9 cellular contexts compared by ENCODE assay signal in the genomic region with DNA sequence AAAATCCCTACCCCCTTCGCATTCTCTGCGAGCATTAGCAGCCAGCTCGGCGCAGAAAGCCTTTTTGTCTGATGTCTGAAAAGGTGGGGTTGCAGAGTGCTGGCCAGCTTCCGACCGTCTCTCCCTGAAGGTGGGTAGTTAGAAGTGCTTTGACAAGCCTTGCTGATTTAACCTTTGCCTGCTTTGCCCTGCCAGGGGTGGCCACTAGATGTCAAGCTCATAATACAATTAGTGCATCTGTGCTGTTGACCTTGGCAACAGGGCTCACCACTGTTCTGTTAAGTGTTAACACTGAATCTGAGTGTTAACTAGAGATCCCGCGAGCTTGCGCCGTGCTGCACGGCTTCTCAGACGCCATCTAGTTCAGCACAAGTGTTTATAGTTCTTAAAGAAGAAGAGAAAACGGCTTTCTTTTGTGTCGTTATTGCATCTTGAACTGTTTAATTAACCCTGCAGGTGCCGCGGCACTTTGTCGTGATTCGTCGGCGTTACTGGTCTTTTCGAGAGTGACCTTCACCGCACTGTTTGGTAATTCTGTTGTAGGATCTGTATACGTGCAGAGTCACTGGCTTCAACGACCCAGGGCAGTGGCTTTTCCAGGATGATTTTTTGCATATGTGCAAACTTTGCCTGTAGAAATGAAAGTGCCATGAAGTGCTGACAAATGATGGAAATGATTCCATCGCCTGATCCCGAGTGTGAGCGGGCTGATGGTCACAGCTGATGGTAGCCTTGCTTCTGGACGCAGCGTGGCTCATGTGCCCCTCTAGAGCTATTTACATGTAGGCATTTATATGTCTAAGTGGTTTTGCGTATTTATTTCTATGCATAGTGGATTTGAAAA. TPM values are rescaled to one million over a fixed set of nuclear protein-coding genes. Genes with fewer than 3 reads are reported as not detected.
DNase-seq lines count a peak whose midpoint lies in the region; ATAC-seq and TF ChIP-seq lines count a peak whose summit lies in the region.
"Had no signal": no experiment of that assay in that cellular context is flagged by ENCODE, and none has a peak within 500 bp of the region (broad histone marks: within the 10 kb centered on the region; RNA-seq: fewer than 3 reads in every experiment).

No MANE protein-coding gene starts in this region.

- 43% methylated on average over 28 of the region's 30 CpGs for WGBS in mammary epithelial cell (ENCODE audit: low coverage, missing lambda C conversion rate)
- 25 to 28% methylated on average over 19 to 25 of the region's 30 CpGs for WGBS in mesodermal cell (ENCODE audit: insufficient coverage in 2 of 2), 2 experiments

- H3K79me2 ChIP-seq in DND-41 (ENCODE audit: insufficient read depth, low read length) (no peaks in the 10 kb centered on the region), mammary epithelial cell (ENCODE audit: insufficient read depth, low read length) (no peaks in the 10 kb centered on the region)

- H4K20me1 ChIP-seq in DND-41 (ENCODE audit: insufficient read depth, low read length) (no peaks in the 10 kb centered on the region), mammary epithelial cell (ENCODE audit: insufficient read depth, low read length) (no peaks in the 10 kb centered on the region)

- ATAC-seq in DND-41 (ENCODE audit: insufficient read depth, low read depth) = 0 out of 3 replicates have a peak, but pooled peaks have one; percentile 27
- ATAC-seq in GM21515 (IDR thresholded peaks at IDR 0.05; ENCODE audit: unreplicated experiment) = peak; percentile 72

- H3K27ac ChIP-seq in DND-41 (ENCODE audit: low read length) (no peak overlapping the region), mammary epithelial cell (ENCODE audit: insufficient read depth, low read depth, low read length) (no peak overlapping the region), mesodermal cell (ENCODE audit: low read depth, low read length, severe bottlenecking) (peak overlapping the region; percentile 5)

- peak; percentile 53 for TF ChIP-seq CTCF in DND-41 (IDR thresholded peaks at IDR 0.05; ENCODE audit: borderline replicate concordance, extremely low read depth, low read length, poor library complexity, severe bottlenecking)
- TF ChIP-seq CTCF in mammary epithelial cell (conservative IDR thresholded peaks at IDR 0.05 in 1 of 2, IDR thresholded peaks at IDR 0.05 in 1 of 2; ENCODE audit: extremely low read depth in 1 of 2, insufficient read depth in 1 of 2, low read depth in 1 of 2, low read length in 2 of 2) = peak; percentile 38 to 63

- H2AFZ ChIP-seq in DND-41 (ENCODE audit: low read depth, low read length) (no peak overlapping the region), mammary epithelial cell (ENCODE audit: low read depth, low read length) (no peak overlapping the region)

- peak; percentile 7 for DNase-seq in DND-41
- peak; percentile 94 for DNase-seq in NCI-H146 (lab: John Stamatoyannopoulos, UW)
- peak; percentile 29 for DNase-seq in mammary epithelial cell
- no peak for DNase-seq in amniotic stem cell (lab: John Stamatoyannopoulos, UW)
- DNase-seq in middle frontal gyrus (ENCODE audit: extremely low spot score, low spot score) = no peak
- no peak for DNase-seq in activated CD8-positive, alpha-beta memory T cell treated with anti-CD3 and anti-CD28 coated beads, Interleukin-2, amount 50 U/mL, for 4 hours

- intact Hi-C loops in mammary epithelial cell (cut with micrococcal nuclease) = loop anchor here (1.0 to 5.0 kb wide), 7 partner anchors 82 to 977 kb away; partner anchors contain the start of genes ATP9B and HSBP1L1

- no peaks in the 10 kb centered on the region for H3K36me3 ChIP-seq in DND-41 (ENCODE audit: insufficient read depth, low read length)
- no peaks in the 10 kb centered on the region for H3K36me3 ChIP-seq in mammary epithelial cell (ENCODE audit: insufficient read depth, low read length)
- H3K36me3 ChIP-seq in mesodermal cell (ENCODE audit: control insufficient read depth, insufficient read depth, low read length) = no peaks in the 10 kb centered on the region

- CTCF ChIA-PET in mammary epithelial cell (lab: Charles Lee; ENCODE audit: low non-redundant PET) = interaction anchor here (0.7 kb wide), 1 partner anchor 683 kb away, joined by 3 read pairs; no protein-coding TSS in a partner anchor

- no peak overlapping the region for H3K9ac ChIP-seq in DND-41 (ENCODE audit: low read depth, low read length)
- no peak overlapping the region for H3K9ac ChIP-seq in mammary epithelial cell (ENCODE audit: insufficient read depth, low read length)

- H3K27me3 ChIP-seq in DND-41 (ENCODE audit: insufficient read depth, low read length, poor library complexity) (peaks cover 19% of the 10 kb centered on the region), mammary epithelial cell (ENCODE audit: insufficient read depth, low read length) (peaks cover 26% of the 10 kb centered on the region)

- no peak overlapping the region for H3K4me2 ChIP-seq in DND-41 (ENCODE audit: insufficient read depth, low read length)
- H3K4me2 ChIP-seq in mammary epithelial cell (ENCODE audit: insufficient read depth, low read depth, low read length) = no peak overlapping the region

- dilution Hi-C loops in mammary epithelial cell (cut with HindIII; ENCODE audit: low sequenced_read_pairs) = no loop called here

- no TSS peak for BruUV-seq in mammary epithelial cell (replicated peaks; lab: Mats Ljungman, UMichigan)

- in situ Hi-C loops in mammary epithelial cell (cut with MboI; ENCODE audit: low sequenced_read_pairs in 2 of 2) = loop anchor here in 1 of 2 donors (25.0 kb wide), 1 partner anchor 252 kb away; no protein-coding TSS in a partner anchor

- H3K9me3 ChIP-seq in DND-41 (ENCODE audit: insufficient read depth, low read length, severe bottlenecking) = no peaks in the 10 kb centered on the region
- H3K9me3 ChIP-seq in mammary epithelial cell (replicated peaks; ENCODE audit: insufficient read depth, low read length) = peaks cover 3% of the 10 kb centered on the region
- no peaks in the 10 kb centered on the region for H3K9me3 ChIP-seq in mesodermal cell (ENCODE audit: control insufficient read depth, low read length)

- H3K4me1 ChIP-seq in DND-41 (ENCODE audit: insufficient read depth, low read length) = no peaks in the 10 kb centered on the region
- H3K4me1 ChIP-seq in mammary epithelial cell (ENCODE audit: insufficient read depth, low read length) = no peaks in the 10 kb centered on the region
- H3K4me1 ChIP-seq in mesodermal cell (ENCODE audit: control insufficient read depth, insufficient read depth, low read length, poor library complexity, severe bottlenecking) = peaks cover 11% of the 10 kb centered on the region

- H3K4me3 ChIP-seq in DND-41 (ENCODE audit: low read depth in 1 of 2, low read length in 2 of 2) (no peak overlapping the region), mammary epithelial cell (replicated peaks in 1 of 3; ENCODE audit: insufficient read depth in 1 of 3, low read depth in 2 of 3, low read length in 3 of 3) (no peak overlapping the region), mesodermal cell (ENCODE audit: extremely low read depth, insufficient read depth, low read length, poor library complexity, severe bottlenecking) (peak overlapping the region; percentile 12)

RNA-seq across cellular contexts. Expression of gene SALL3, which starts 5.5 kb away (rescaled TPM):
- total RNA-seq in mammary epithelial cell = not detected
- not detected for polyA plus RNA-seq in mammary epithelial cell
- not detected for polyA minus RNA-seq in mammary epithelial cell
- 6.9 TPM for polyA plus RNA-seq in mesodermal cell (2013, experiment 1 of 2)
- 7.2 TPM for polyA plus RNA-seq in mesodermal cell (2013, experiment 2 of 2)
- total RNA-seq: fibroblast of lung had no signal
- polyA plus RNA-seq: fibroblast of lung had no signal

Comparison
In these comparisons a context has a peak if more than half of its experiments do, and no peak if none do; other contexts are left out.
1. DNase-seq: peak in DND-41 (single experiment), NCI-H146 (single experiment) and mammary epithelial cell (single experiment); none in amniotic stem cell (single experiment), middle frontal gyrus (single experiment) and activated CD8-positive, alpha-beta memory T cell treated with anti-CD3 and anti-CD28 coated beads, Interleukin-2, amount 50 U/mL, for 4 hours (single experiment).